In genomic region chr9:15306757-15307522, GRCh38 we compare ENCODE assay signal across 8 cellular contexts. TPM values are rescaled to one million over a fixed set of nuclear protein-coding genes. Genes with fewer than 3 reads are reported as not detected.
DNase-seq lines count a peak whose midpoint lies in the region; ATAC-seq and TF ChIP-seq lines count a peak whose summit lies in the region.

TSS of gene TTC39B (minus strand) at chr9:15307216. CDS start at chr9:15307125, 91 bp downstream.

- POLR2A ChIA-PET in RWPE1 (lab: Yijun Ruan, JAX; ENCODE audit: low non-redundant PET) = no interaction called here

- H2AFZ ChIP-seq in DND-41 (ENCODE audit: low read depth, low read length) = peak within 1 kb of the TSS; percentile 74

- H3K4me1 ChIP-seq in DND-41 (ENCODE audit: insufficient read depth, low read length) (peaks cover 16% of the 10 kb centered on the region), foreskin keratinocyte (peaks cover 11% of the 10 kb centered on the region), stomach (peaks cover 10 to 36% (median 21%) of the 10 kb centered on the region in 4 donors)

- H3K9me3 ChIP-seq in DND-41 (ENCODE audit: insufficient read depth, low read length, severe bottlenecking) (no peaks in the 10 kb centered on the region), stomach (no peaks in the 10 kb centered on the region)

- CTCF ChIA-PET in RWPE1 (lab: Yijun Ruan, JAX) = interaction anchor here (0.6 kb wide), 1 partner anchor 26 kb away, joined by 4 read pairs; no protein-coding TSS in a partner anchor

- H3K4me3 ChIP-seq in DND-41 (ENCODE audit: low read depth in 1 of 2, low read length in 2 of 2) = peak within 1 kb of the TSS; percentile 25 to 66; a peak in 3 of 4 replicates
- peak within 1 kb of the TSS; percentile 84 to 95 (median 92) for H3K4me3 ChIP-seq in stomach

- H3K4me1 Mint-ChIP-seq in neural crest cell = peaks cover 13% of the 10 kb centered on the region

- TF ChIP-seq CTCF in DND-41 (IDR thresholded peaks at IDR 0.05; ENCODE audit: borderline replicate concordance, extremely low read depth, low read length, poor library complexity, severe bottlenecking) (no peak), RWPE1 (conservative IDR thresholded peaks at IDR 0.05; ENCODE audit: low read depth) (no peak), foreskin keratinocyte (conservative IDR thresholded peaks at IDR 0.05) (no peak), neural crest cell (conservative IDR thresholded peaks at IDR 0.05) (no peak), stomach (IDR thresholded peaks at IDR 0.05) (peak in 1 of 7 experiments; percentile 17)

- H3K9me3 Mint-ChIP-seq in neural crest cell = no peaks in the 10 kb centered on the region

- peak; percentile 89 for ATAC-seq in DND-41 (ENCODE audit: insufficient read depth, low read depth)
- ATAC-seq in GM21786 (IDR thresholded peaks at IDR 0.05; ENCODE audit: unreplicated experiment) = peak; percentile 92
- peak; percentile 86 for ATAC-seq in foreskin keratinocyte

- H3K9ac ChIP-seq in DND-41 (ENCODE audit: low read depth, low read length) = peak within 1 kb of the TSS; percentile 60

- no peak within 1 kb of the TSS for H3K27ac Mint-ChIP-seq in neural crest cell (ENCODE audit: unreplicated experiment)

- no peaks in the 10 kb centered on the region for H3K36me3 Mint-ChIP-seq in neural crest cell (ENCODE audit: low read depth)

- H3K4me2 ChIP-seq in DND-41 (ENCODE audit: insufficient read depth, low read length) = peak within 1 kb of the TSS; percentile 76

- peak; percentile 76 for DNase-seq in DND-41
- peak; percentile 66 for DNase-seq in KG1 (lab: John Stamatoyannopoulos, UW)
- DNase-seq in RWPE1 (ENCODE audit: low spot score) = peak; percentile 93
- DNase-seq in activated gamma-delta T cell (lab: John Stamatoyannopoulos, UW) = peak; percentile 67
- DNase-seq in foreskin keratinocyte = peak; percentile 79 to 91
- peak; percentile 90 for DNase-seq in neural crest cell (ENCODE audit: low read depth, low spot score)
- peak; percentile 96 for DNase-seq in stomach

- peak in 1 of 4 donors; percentile 77 for TF ChIP-seq POLR2A in stomach (IDR thresholded peaks at IDR 0.05)

- H3K27me3 ChIP-seq in DND-41 (ENCODE audit: insufficient read depth, low read length, poor library complexity) (no peaks in the 10 kb centered on the region), foreskin keratinocyte (no peaks in the 10 kb centered on the region), stomach (no peaks in the 10 kb centered on the region)

- peaks cover 20% of the 10 kb centered on the region for H3K27me3 Mint-ChIP-seq in neural crest cell (ENCODE audit: low read depth)

- H4K20me1 ChIP-seq in DND-41 (ENCODE audit: insufficient read depth, low read length) = no peaks in the 10 kb centered on the region

- intact Hi-C loops in stomach (cut with DNase I; ENCODE audit: low total_unique reads) = loop anchor here (10.0 kb wide), 1 partner anchor 118 kb away; the partner anchor contains the start of gene SNAPC3

- H3K36me3 ChIP-seq in DND-41 (ENCODE audit: insufficient read depth, low read length) = no peaks in the 10 kb centered on the region
- no peaks in the 10 kb centered on the region for H3K36me3 ChIP-seq in stomach

- WGBS in stomach, 5 donors = 0 to 1% (median 0%) methylated on average over 32 to 65 of the region's 67 CpGs

- H3K4me3 Mint-ChIP-seq in neural crest cell = peak within 1 kb of the TSS; percentile 98

- no peaks in the 10 kb centered on the region for H3K79me2 ChIP-seq in DND-41 (ENCODE audit: insufficient read depth, low read length)

- no peak for TF ChIP-seq EP300 in stomach (IDR thresholded peaks at IDR 0.05)

- H3K27ac ChIP-seq in DND-41 (ENCODE audit: low read length) (peak within 1 kb of the TSS; percentile 5; the same call in 1 of the 2 replicates), RWPE1 (peak within 1 kb of the TSS; percentile 88), foreskin keratinocyte (peak within 1 kb of the TSS; percentile 18), stomach (peak within 1 kb of the TSS; percentile 91 to 97 (median 93))

RNA-seq across cellular contexts. Expression of gene TTC39B, which starts in this region (rescaled TPM):
- total RNA-seq in foreskin keratinocyte (7.9 and 8.7 TPM in 2 replicates), neural crest cell (3.7 TPM in 2 replicates), stomach (10 to 100 TPM in 3 of 5 donors, 1 to 10 TPM in 2; 4.7 to 35.4 (median 14.2) TPM)
- polyA plus RNA-seq in foreskin keratinocyte (2.7 and 2.9 TPM in 2 replicates), stomach (1 to 10 TPM; 2.0 to 4.7 (median 3.5) TPM)

Comparison
In these comparisons a context has a peak if more than half of its experiments do, and no peak if none do; other contexts are left out.
1. Peak in every context shown above with its lines: DNase-seq, ATAC-seq, H3K4me3 ChIP-seq and H3K27ac ChIP-seq.
2. H3K27ac ChIP-seq: peak in every context shown above with its lines; median percentile 93 in stomach; 88 in RWPE1; 18 in foreskin keratinocyte; 5 in DND-41.